In the genomic region with DNA sequence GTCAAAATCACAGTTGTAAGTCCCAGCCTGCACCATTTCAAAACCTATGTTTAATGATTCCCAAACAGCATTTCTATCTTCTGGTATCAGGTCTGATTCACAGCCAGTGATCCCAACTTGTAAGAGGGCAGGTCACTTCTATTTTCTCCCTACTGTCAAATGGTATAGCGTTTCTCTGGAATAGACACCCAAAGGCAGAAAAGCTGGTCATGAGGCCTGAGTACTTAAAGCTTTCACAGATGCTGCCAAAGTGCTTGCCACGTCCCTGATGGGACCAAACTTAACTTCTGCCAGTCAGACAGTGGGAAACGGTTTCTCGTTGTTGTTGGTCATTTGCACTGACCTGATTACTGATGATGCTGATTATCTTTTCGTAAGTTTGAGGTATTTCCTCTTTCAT, we compare ENCODE assay signal across 14 cellular contexts. TPM values are rescaled to one million over a fixed set of nuclear protein-coding genes. Genes with fewer than 3 reads are reported as not detected.
DNase-seq lines count a peak whose midpoint lies in the region; ATAC-seq, FAIRE-seq and TF ChIP-seq lines count a peak whose summit lies in the region.
"Had no signal": no experiment of that assay in that cellular context is flagged by ENCODE, and none has a peak within 500 bp of the region (broad histone marks: within the 10 kb centered on the region; RNA-seq: fewer than 3 reads in every experiment).

No MANE protein-coding gene starts in this region.

- 78 to 80% methylated on average over 5 of the region's 5 CpGs for WGBS in body of pancreas, 2 donors

- FAIRE-seq in kidney (lab: Jason Lieb, UNC), result no peak

- H3K4me3 ChIP-seq in right atrium auricular region (no peak overlapping the region), body of pancreas (no peak overlapping the region), kidney (ENCODE audit: low read length in 2 of 2) (no peak overlapping the region)
- H3K4me3 ChIP-seq: dorsolateral prefrontal cortex, esophagus squamous epithelium, thoracic aorta had no signal

- CTCF ChIA-PET in activated naive CD4-positive, alpha-beta T cell treated with anti-CD3 and anti-CD28 coated beads, Interleukin-2, amount 10 ng/mL, durations not matched to agents 7 days and 5 days (lab: Charles Lee), result no interaction called here
- CTCF ChIA-PET in T-cell (lab: Charles Lee), result interaction anchor here in 1 of 2 donors (0.7 to 1.1 kb wide), 2 partner anchors 13 to 255 kb away, joined by 3 to 5 read pairs; no protein-coding TSS in a partner anchor

- no peak overlapping the region for H3K4me3 Mint-ChIP-seq in activated naive CD4-positive, alpha-beta T cell treated with anti-CD3 and anti-CD28 coated beads, Interleukin-2, amount 10 ng/mL, durations not matched to agents 7 days and 5 days
- H3K4me3 Mint-ChIP-seq in T-cell, result peak overlapping the region in 1 of 3 donors; percentile 86
- H3K4me3 Mint-ChIP-seq in stimulated activated memory B cell treated with anti-CD40 and anti-IgM and Interleukin-4, amounts not matched to agents 10 μg/mL and 1 μg/mL and 100 μg/mL, for 72 hours, result peak overlapping the region; percentile 43

- H3K9me3 Mint-ChIP-seq in activated naive CD4-positive, alpha-beta T cell treated with anti-CD3 and anti-CD28 coated beads, Interleukin-2, amount 10 ng/mL, durations not matched to agents 7 days and 5 days, result no peaks in the 10 kb centered on the region
- H3K9me3 Mint-ChIP-seq in T-cell, result no peaks in the 10 kb centered on the region
- H3K9me3 Mint-ChIP-seq in stimulated activated memory B cell treated with anti-CD40 and anti-IgM and Interleukin-4, amounts not matched to agents 10 μg/mL and 1 μg/mL and 100 μg/mL, for 72 hours, result no peaks in the 10 kb centered on the region
- H3K9me3 Mint-ChIP-seq: T-helper 1 cell treated with Interleukin-12 subunit alpha and Interleukin-12 subunit beta and Interleukin-4 antibody, amounts not matched to agents 30 μg/mL and 1 μg/mL, for 36 hours had no signal

- intact Hi-C loops in body of pancreas (cut with DNase I) (no loop called here), kidney (cut with DNase I) (no loop called here)

- H3K4me1 ChIP-seq in right atrium auricular region, result peaks cover 0 to 69% of the 10 kb centered on the region in 2 donors
- H3K4me1 ChIP-seq in body of pancreas, result peaks cover 28% of the 10 kb centered on the region
- H3K4me1 ChIP-seq in kidney (ENCODE audit: control insufficient read depth in 1 of 2, insufficient read depth in 1 of 2, low read depth in 1 of 2, low read length in 2 of 2), result peaks cover 19% of the 10 kb centered on the region in 2 donors

- H3K9ac ChIP-seq in kidney (ENCODE audit: low read length in 2 of 2), result no peak overlapping the region

- peak overlapping the region; percentile 69 for H3K27ac Mint-ChIP-seq in activated naive CD4-positive, alpha-beta T cell treated with anti-CD3 and anti-CD28 coated beads, Interleukin-2, amount 10 ng/mL, durations not matched to agents 7 days and 5 days
- H3K27ac Mint-ChIP-seq in T-cell, result peak overlapping the region; percentile 90 to 97
- peak overlapping the region; percentile 95 for H3K27ac Mint-ChIP-seq in stimulated activated memory B cell treated with anti-CD40 and anti-IgM and Interleukin-4, amounts not matched to agents 10 μg/mL and 1 μg/mL and 100 μg/mL, for 72 hours

- no peak for TF ChIP-seq CTCF in right atrium auricular region (IDR thresholded peaks at IDR 0.05)
- TF ChIP-seq CTCF in body of pancreas (IDR thresholded peaks at IDR 0.05), result no peak
- TF ChIP-seq CTCF in kidney (IDR thresholded peaks at IDR 0.05; ENCODE audit: borderline replicate concordance, extremely low read depth, insufficient read depth), result no peak

- peaks cover 49% of the 10 kb centered on the region for H3K36me3 Mint-ChIP-seq in activated naive CD4-positive, alpha-beta T cell treated with anti-CD3 and anti-CD28 coated beads, Interleukin-2, amount 10 ng/mL, durations not matched to agents 7 days and 5 days
- H3K36me3 Mint-ChIP-seq in T-cell, result peaks cover 16% of the 10 kb centered on the region
- H3K36me3 Mint-ChIP-seq in stimulated activated memory B cell treated with anti-CD40 and anti-IgM and Interleukin-4, amounts not matched to agents 10 μg/mL and 1 μg/mL and 100 μg/mL, for 72 hours, result peaks cover 51% of the 10 kb centered on the region

- H3K27ac ChIP-seq in right atrium auricular region (peak overlapping the region; percentile 46 to 74), body of pancreas (no peak overlapping the region), kidney (ENCODE audit: low read depth in 2 of 2, low read length in 2 of 2) (no peak overlapping the region)
- H3K27ac ChIP-seq: thoracic aorta had no signal

- DNase-seq in activated naive CD4-positive, alpha-beta T cell treated with anti-CD3 and anti-CD28 coated beads, Interleukin-2, amount 10 ng/mL, durations not matched to agents 7 days and 5 days, result peak; percentile 16
- DNase-seq in activated naive CD4-positive, alpha-beta T cell (lab: John Stamatoyannopoulos, UW), result no peak
- no peak for DNase-seq in T-cell
- no peak for DNase-seq in right atrium auricular region (ENCODE audit: low spot score)
- no peak for DNase-seq in HuH-7 (ENCODE audit: low spot score)
- DNase-seq in body of pancreas, result no peak
- no peak for DNase-seq in kidney
- DNase-seq: dorsolateral prefrontal cortex, esophagus squamous epithelium, NCI-H526 treated with DMSO at 0.1 percent for 48 hours had no signal

- peaks cover 94% of the 10 kb centered on the region for H3K4me1 Mint-ChIP-seq in activated naive CD4-positive, alpha-beta T cell treated with anti-CD3 and anti-CD28 coated beads, Interleukin-2, amount 10 ng/mL, durations not matched to agents 7 days and 5 days
- peaks cover 88 to 96% (median 93%) of the 10 kb centered on the region in 3 donors for H3K4me1 Mint-ChIP-seq in T-cell
- H3K4me1 Mint-ChIP-seq in stimulated activated memory B cell treated with anti-CD40 and anti-IgM and Interleukin-4, amounts not matched to agents 10 μg/mL and 1 μg/mL and 100 μg/mL, for 72 hours, result peaks cover 65% of the 10 kb centered on the region

- H3K9me3 ChIP-seq in right atrium auricular region (no peaks in the 10 kb centered on the region), body of pancreas (no peaks in the 10 kb centered on the region), kidney (ENCODE audit: control insufficient read depth in 1 of 2, low read length in 2 of 2) (no peaks in the 10 kb centered on the region)
- H3K9me3 ChIP-seq: esophagus squamous epithelium, thoracic aorta had no signal

- H3K36me3 ChIP-seq in right atrium auricular region (no peaks in the 10 kb centered on the region), body of pancreas (replicated peaks in 1 of 2; ENCODE audit: insufficient read depth in 1 of 2, low read depth in 2 of 2) (no peaks in the 10 kb centered on the region), kidney (ENCODE audit: control insufficient read depth in 1 of 2, insufficient read depth in 2 of 2, low read length in 2 of 2) (no peaks in the 10 kb centered on the region)
- H3K36me3 ChIP-seq: thoracic aorta had no signal

- H3K27me3 Mint-ChIP-seq in activated naive CD4-positive, alpha-beta T cell treated with anti-CD3 and anti-CD28 coated beads, Interleukin-2, amount 10 ng/mL, durations not matched to agents 7 days and 5 days, result no peaks in the 10 kb centered on the region
- H3K27me3 Mint-ChIP-seq in T-cell, result no peaks in the 10 kb centered on the region
- no peaks in the 10 kb centered on the region for H3K27me3 Mint-ChIP-seq in stimulated activated memory B cell treated with anti-CD40 and anti-IgM and Interleukin-4, amounts not matched to agents 10 μg/mL and 1 μg/mL and 100 μg/mL, for 72 hours
- H3K27me3 Mint-ChIP-seq: progenitor cell of endocrine pancreas had no signal

- POLR2A ChIA-PET in T-cell (lab: Charles Lee), result no interaction called here

- H3K27me3 ChIP-seq in right atrium auricular region (no peaks in the 10 kb centered on the region), body of pancreas (no peaks in the 10 kb centered on the region)
- H3K27me3 ChIP-seq: dorsolateral prefrontal cortex, esophagus squamous epithelium had no signal

- no peak for ATAC-seq in T-cell (replicated peaks in 1 of 4)
- no peak for ATAC-seq in stimulated activated memory B cell treated with anti-CD40 and anti-IgM and Interleukin-4, amounts not matched to agents 10 μg/mL and 1 μg/mL and 100 μg/mL, for 72 hours
- ATAC-seq in body of pancreas, result no peak

- TF ChIP-seq POLR2A in body of pancreas (IDR thresholded peaks at IDR 0.05), result no peak

RNA-seq across cellular contexts. Expression of a gene that starts 43.4 kb away (rescaled TPM):
- 100 to 1,000 TPM; 357 to 509 (median 372) TPM for total RNA-seq in T-cell
- total RNA-seq in right atrium auricular region, result 10 to 100 TPM; 23.8 to 31.0 TPM
- 10 to 100 TPM; 32.2 to 60.6 TPM for total RNA-seq in body of pancreas
- 59.7 TPM for total RNA-seq in kidney
- 25.3 TPM for polyA plus RNA-seq in kidney (ENCODE audit: insufficient read depth, low read depth, low replicate concordance)

Comparison
In these comparisons a context has a peak if more than half of its experiments do, and no peak if none do; other contexts are left out.
1. H3K27ac ChIP-seq: peak in right atrium auricular region (2 of 2); none in body of pancreas (0 of 4) and kidney (0 of 2).
2. Peak in every context shown above with its lines, with median percentiles within 50 percentile points of each other: H3K27ac Mint-ChIP-seq.